4 cellular contexts compared by ENCODE assay signal in genomic region chr1:16665836-16666235, GRCh38. TPM values are rescaled to one million over a fixed set of nuclear protein-coding genes. Genes with fewer than 3 reads are reported as not detected.
"Had no signal": no experiment of that assay in that cellular context is flagged by ENCODE, and none has a peak within 500 bp of the region (broad histone marks: within the 10 kb centered on the region; RNA-seq: fewer than 3 reads in every experiment).

No MANE protein-coding gene starts in this region.

RNA-seq across cellular contexts. Expression of gene RNU1-3, which starts 0.9 kb away (rescaled TPM):
- polyA plus RNA-seq: adipose tissue, adrenal gland, aorta, cardiac muscle cell had no signal
